In the genomic region with DNA sequence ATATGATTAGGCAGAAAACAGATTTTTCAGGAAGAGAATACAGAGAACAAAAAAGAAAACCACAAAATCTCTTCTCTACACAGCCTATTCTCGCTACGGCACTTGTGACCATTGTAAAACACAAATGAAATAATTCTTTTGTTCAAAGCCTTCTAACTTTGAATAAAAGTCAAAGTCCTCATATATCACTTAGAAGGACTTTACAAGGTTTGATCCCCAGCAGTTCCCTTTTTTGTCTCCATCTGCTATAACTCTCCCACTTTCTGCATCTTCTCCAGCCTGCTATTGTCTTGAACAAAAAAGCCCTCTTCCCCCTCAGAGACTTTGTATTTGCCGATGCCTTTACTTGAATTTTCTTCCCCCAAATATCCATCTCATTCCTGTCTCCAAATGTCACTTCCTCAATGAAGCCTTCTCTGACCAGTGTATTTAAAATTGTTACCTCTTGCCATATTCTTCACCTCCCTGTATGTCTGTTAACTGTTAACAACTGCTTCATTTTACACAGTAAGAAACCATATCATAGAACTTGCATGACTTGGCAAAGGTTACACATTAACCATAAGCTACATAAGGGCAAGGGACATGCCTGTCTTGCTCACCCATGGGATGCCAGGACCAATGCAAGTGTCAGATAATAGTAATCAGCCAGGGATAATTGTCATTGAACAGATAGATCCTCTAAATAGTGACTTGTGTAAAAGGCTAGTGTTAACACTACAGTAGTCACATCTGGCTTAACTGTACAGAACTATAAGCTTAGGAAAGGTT, we compare ENCODE assay signal across 8 cellular contexts.
DNase-seq lines count a peak whose midpoint lies in the region; ATAC-seq, FAIRE-seq and TF ChIP-seq lines count a peak whose summit lies in the region.

No MANE protein-coding gene starts in this region.

- H3K27ac ChIP-seq in PC-3 (ENCODE audit: low read length) (no peak overlapping the region), A673 (ENCODE audit: low read depth, low read length, poor library complexity, severe bottlenecking) (no peak overlapping the region)

- H3K36me3 Mint-ChIP-seq in dendritic cell treated with granulocyte-macrophage colony-stimulating factor and Interleukin-4, amounts not matched to agents 40 ng/mL and 50 ng/mL, for 4 days (ENCODE audit: low read depth): peaks cover 44% of the 10 kb centered on the region

- H4K20me1 ChIP-seq in PC-3 (ENCODE audit: low read length): no peaks in the 10 kb centered on the region

- no peaks in the 10 kb centered on the region for H3K9me2 ChIP-seq in PC-3 (replicated peaks; ENCODE audit: low read length)

- no peaks in the 10 kb centered on the region for H3K79me2 ChIP-seq in PC-3 (ENCODE audit: low read length)

- TF ChIP-seq CTCF in PC-3 (conservative IDR thresholded peaks at IDR 0.05; ENCODE audit: low read depth, low read length) (no peak), A673 (conservative IDR thresholded peaks at IDR 0.05; ENCODE audit: low read depth, low read length) (no peak)

- peaks cover 20% of the 10 kb centered on the region for H3K4me1 Mint-ChIP-seq in dendritic cell treated with granulocyte-macrophage colony-stimulating factor and Interleukin-4, amounts not matched to agents 40 ng/mL and 50 ng/mL, for 4 days (ENCODE audit: low read depth)

- H3K27me3 Mint-ChIP-seq in dendritic cell treated with granulocyte-macrophage colony-stimulating factor and Interleukin-4, amounts not matched to agents 40 ng/mL and 50 ng/mL, for 4 days: no peaks in the 10 kb centered on the region

- H3K4me2 ChIP-seq in PC-3 (ENCODE audit: low read length): no peak overlapping the region

- peak; percentile 81 for FAIRE-seq in GM19239 (lab: Jason Lieb, UNC)

- H3K9me3 Mint-ChIP-seq in dendritic cell treated with granulocyte-macrophage colony-stimulating factor and Interleukin-4, amounts not matched to agents 40 ng/mL and 50 ng/mL, for 4 days: no peaks in the 10 kb centered on the region

- no peaks in the 10 kb centered on the region for H3F3A ChIP-seq in PC-3 (ENCODE audit: low read length, unreplicated experiment)

- CTCF ChIA-PET in PC-3 (lab: Charles Lee): no interaction called here
- CTCF ChIA-PET in A673 (lab: Charles Lee): no interaction called here

- no peak overlapping the region for H3K4me3 ChIP-seq in PC-3 (ENCODE audit: low read length)
- H3K4me3 ChIP-seq in A673 (ENCODE audit: low read depth, low read length, poor library complexity, severe bottlenecking): no peak overlapping the region

- POLR2A ChIA-PET in PC-3 (lab: Charles Lee; ENCODE audit: unreplicated experiment): no interaction called here
- POLR2A ChIA-PET in A673 (lab: Charles Lee; ENCODE audit: low non-redundant PET): no interaction called here

- no TSS peak for BruUV-seq in PC-3 (replicated peaks; lab: Mats Ljungman, UMichigan)
- BruUV-seq in A673 (replicated peaks; lab: Mats Ljungman, UMichigan): no TSS peak

- no peak overlapping the region for H3K9ac ChIP-seq in PC-3 (ENCODE audit: low read length)

- H3K9me3 ChIP-seq in PC-3 (ENCODE audit: low read length): no peaks in the 10 kb centered on the region
- no peaks in the 10 kb centered on the region for H3K9me3 ChIP-seq in A673 (ENCODE audit: low read depth, low read length, poor library complexity, severe bottlenecking)

- peak; percentile 89 for ATAC-seq in HG03354 (IDR thresholded peaks at IDR 0.05; ENCODE audit: poor library complexity, severe bottlenecking, unreplicated experiment)
- no peak for ATAC-seq in HG02763 (IDR thresholded peaks at IDR 0.05; ENCODE audit: unreplicated experiment)
- no peak for ATAC-seq in PC-3

- intact Hi-C loops in dendritic cell treated with granulocyte-macrophage colony-stimulating factor and Interleukin-4, amounts not matched to agents 40 ng/mL and 50 ng/mL, for 4 days (cut with micrococcal nuclease): no loop called here
- intact Hi-C loops in PC-3 (cut with micrococcal nuclease) (no loop called here), A673 (cut with micrococcal nuclease; ENCODE audit: unreplicated experiment) (no loop called here)

- no peaks in the 10 kb centered on the region for H3K27me3 ChIP-seq in PC-3 (ENCODE audit: low read length)
- H3K27me3 ChIP-seq in A673 (replicated peaks; ENCODE audit: insufficient read depth, low read depth, low read length, poor library complexity): no peaks in the 10 kb centered on the region

- H3K4me1 ChIP-seq in PC-3 (ENCODE audit: insufficient read depth, low read length) (0 out of 2 replicates have a peak, but pooled peaks cover 8% of the 10 kb centered on the region), A673 (ENCODE audit: insufficient read depth, low read length, poor library complexity, severe bottlenecking) (peaks cover 21% of the 10 kb centered on the region)

- H3K36me3 ChIP-seq in PC-3 (ENCODE audit: low read depth, low read length): no peaks in the 10 kb centered on the region
- peaks cover 4% of the 10 kb centered on the region for H3K36me3 ChIP-seq in A673 (ENCODE audit: insufficient read depth, low read length, poor library complexity, severe bottlenecking)

- H3K27ac Mint-ChIP-seq in dendritic cell treated with granulocyte-macrophage colony-stimulating factor and Interleukin-4, amounts not matched to agents 40 ng/mL and 50 ng/mL, for 4 days: peak overlapping the region; percentile 0

- no peak for DNase-seq in GM19239 (ENCODE audit: insufficient read length, low spot score)
- DNase-seq in renal cortical epithelial cell (ENCODE audit: low read depth): peak; percentile 76
- DNase-seq in PC-3: no peak
- DNase-seq in A673 (ENCODE audit: low spot score): no peak
- DNase-seq in nucleus accumbens (lab: John Stamatoyannopoulos, UW): no peak

- H2AFZ ChIP-seq in PC-3 (ENCODE audit: low read length): no peak overlapping the region

- no peak overlapping the region for H3K4me3 Mint-ChIP-seq in dendritic cell treated with granulocyte-macrophage colony-stimulating factor and Interleukin-4, amounts not matched to agents 40 ng/mL and 50 ng/mL, for 4 days
